Comparison of ENCODE assay signal across 8 cellular contexts in genomic region chr6:160455484-160456213, GRCh38.
DNase-seq lines count a peak whose midpoint lies in the region; ATAC-seq, FAIRE-seq and TF ChIP-seq lines count a peak whose summit lies in the region.

No MANE protein-coding gene starts in this region.

- TF ChIP-seq CTCF in BJ (IDR thresholded peaks at IDR 0.05; ENCODE audit: insufficient read depth, low read depth, low read length) (peak; percentile 93), Peyer's patch (IDR thresholded peaks at IDR 0.05) (peak; percentile 79 to 99 (median 96)), gastroesophageal sphincter (IDR thresholded peaks at IDR 0.05) (peak; percentile 95 to 98 (median 97)), pancreas (IDR thresholded peaks at IDR 0.05) (peak; percentile 92 to 95 (median 95)), tibial artery (IDR thresholded peaks at IDR 0.05) (peak; percentile 94 to 98)

- H3K9me3 ChIP-seq in Peyer's patch (no peaks in the 10 kb centered on the region), gastroesophageal sphincter (no peaks in the 10 kb centered on the region), pancreas (no peaks in the 10 kb centered on the region), tibial artery (no peaks in the 10 kb centered on the region)

- ATAC-seq in GM18907 (IDR thresholded peaks at IDR 0.05; ENCODE audit: unreplicated experiment) (peak; percentile 85), HG03432 (IDR thresholded peaks at IDR 0.05; ENCODE audit: unreplicated experiment) (peak; percentile 78), gastroesophageal sphincter (peak; percentile 76), pancreas (peak; percentile 77 to 98 (median 95))

- H3K36me3 ChIP-seq in BJ (ENCODE audit: control insufficient read depth, insufficient read depth, low read length) (no peaks in the 10 kb centered on the region), Peyer's patch (no peaks in the 10 kb centered on the region), gastroesophageal sphincter (no peaks in the 10 kb centered on the region), pancreas (no peaks in the 10 kb centered on the region), tibial artery (peaks cover 0 to 11% (median 0%) of the 10 kb centered on the region in 3 donors)

- POLR2A ChIA-PET in BJ (lab: Charles Lee), result no interaction called here

- intact Hi-C loops in pancreas (cut with DNase I), result loop anchor here in 2 of 3 donors (2.0 to 10.0 kb wide), 4 partner anchors 79 to 591 kb away; no protein-coding TSS in a partner anchor
- intact Hi-C loops in tibial artery (cut with DNase I; ENCODE audit: low total_unique reads), result loop anchor here (2.0 to 10.0 kb wide), 3 partner anchors 321 to 591 kb away; no protein-coding TSS in a partner anchor

- TF ChIP-seq POLR2A in Peyer's patch (IDR thresholded peaks at IDR 0.05) (peak in 1 of 2 donors; percentile 10), gastroesophageal sphincter (IDR thresholded peaks at IDR 0.05) (no peak)

- H3K27me3 ChIP-seq in BJ (ENCODE audit: control insufficient read depth, insufficient read depth, low read length), result no peaks in the 10 kb centered on the region
- H3K27me3 ChIP-seq in Peyer's patch, result no peaks in the 10 kb centered on the region
- no peaks in the 10 kb centered on the region for H3K27me3 ChIP-seq in gastroesophageal sphincter
- H3K27me3 ChIP-seq in pancreas, result no peaks in the 10 kb centered on the region
- H3K27me3 ChIP-seq in tibial artery, result no peaks in the 10 kb centered on the region

- peak overlapping the region; percentile 16 for H3K4me3 ChIP-seq in BJ (ENCODE audit: low read depth, low read length)
- H3K4me3 ChIP-seq in Peyer's patch, result peak overlapping the region in 1 of 4 donors; percentile 22
- peak overlapping the region; percentile 11 to 34 for H3K4me3 ChIP-seq in gastroesophageal sphincter
- no peak overlapping the region for H3K4me3 ChIP-seq in pancreas
- H3K4me3 ChIP-seq in tibial artery, result peak overlapping the region; percentile 15 to 23

- no peak for FAIRE-seq in pancreas (lab: Jason Lieb, UNC)

- CTCF ChIA-PET in BJ (lab: Yijun Ruan, JAX), result interaction anchor here (0.6 to 3.0 kb wide), 34 partner anchors 8 to 654 kb away, joined by 3 to 90 read pairs (median 5); no protein-coding TSS in a partner anchor

- no peak for TF ChIP-seq EP300 in gastroesophageal sphincter (IDR thresholded peaks at IDR 0.05)

- WGBS in gastroesophageal sphincter (ENCODE audit: low coverage in 1 of 2), 2 donors, result 14 to 19% methylated on average over 5 to 7 of the region's 11 CpGs
- whole genome bisulfite sequencing in pancreas, 2 donors, result 19 to 22% methylated on average over 11 of the region's 11 CpGs

- H3K27ac ChIP-seq in Peyer's patch, result peak overlapping the region in 2 of 4 donors; percentile 22 to 26
- H3K27ac ChIP-seq in gastroesophageal sphincter, result peak overlapping the region; percentile 27 to 74 (median 66)
- H3K27ac ChIP-seq in pancreas, result no peak overlapping the region
- peak overlapping the region; percentile 30 to 60 for H3K27ac ChIP-seq in tibial artery

- H3K4me1 ChIP-seq in Peyer's patch (peaks cover 0 to 8% (median 2%) of the 10 kb centered on the region in 4 donors), gastroesophageal sphincter (peaks cover 0 to 17% (median 4%) of the 10 kb centered on the region in 3 donors), pancreas (peaks cover 0 to 3% (median 0%) of the 10 kb centered on the region in 3 donors), tibial artery (peaks cover 0 to 10% (median 6%) of the 10 kb centered on the region in 4 donors)

- peak; percentile 15 for DNase-seq in BJ (ENCODE audit: low read depth)
- DNase-seq in Peyer's patch, result peak; percentile 51 to 79 (median 71)
- DNase-seq in activated T-helper 9 cell treated with anti-CD3 and anti-CD28 coated beads, Interleukin-2, amount 50 U/mL, for 16 hours (ENCODE audit: low read depth), result peak; percentile 45
- peak; percentile 25 to 78 (median 58) for DNase-seq in pancreas
- peak; percentile 40 to 83 for DNase-seq in tibial artery

Comparison
In these comparisons a context has a peak if more than half of its experiments do, and no peak if none do; other contexts are left out.
1. DNase-seq: peak in every context shown above with its lines; median percentile 71 in Peyer's patch; 62 in tibial artery; 58 in pancreas; 45 in activated T-helper 9 cell treated with anti-CD3 and anti-CD28 coated beads, Interleukin-2, amount 50 U/mL, for 16 hours; 15 in BJ.
2. H3K4me3 ChIP-seq: peak in BJ (single experiment), gastroesophageal sphincter (2 of 2) and tibial artery (2 of 2); none in pancreas (0 of 4).
3. H3K27ac ChIP-seq: peak in gastroesophageal sphincter (4 of 4) and tibial artery (2 of 2); none in pancreas (0 of 4).
4. Peak in every context shown above with its lines, with median percentiles within 50 percentile points of each other: CTCF ChIP-seq and ATAC-seq.